ENCODE assay signal across 8 cellular contexts in the genomic region with DNA sequence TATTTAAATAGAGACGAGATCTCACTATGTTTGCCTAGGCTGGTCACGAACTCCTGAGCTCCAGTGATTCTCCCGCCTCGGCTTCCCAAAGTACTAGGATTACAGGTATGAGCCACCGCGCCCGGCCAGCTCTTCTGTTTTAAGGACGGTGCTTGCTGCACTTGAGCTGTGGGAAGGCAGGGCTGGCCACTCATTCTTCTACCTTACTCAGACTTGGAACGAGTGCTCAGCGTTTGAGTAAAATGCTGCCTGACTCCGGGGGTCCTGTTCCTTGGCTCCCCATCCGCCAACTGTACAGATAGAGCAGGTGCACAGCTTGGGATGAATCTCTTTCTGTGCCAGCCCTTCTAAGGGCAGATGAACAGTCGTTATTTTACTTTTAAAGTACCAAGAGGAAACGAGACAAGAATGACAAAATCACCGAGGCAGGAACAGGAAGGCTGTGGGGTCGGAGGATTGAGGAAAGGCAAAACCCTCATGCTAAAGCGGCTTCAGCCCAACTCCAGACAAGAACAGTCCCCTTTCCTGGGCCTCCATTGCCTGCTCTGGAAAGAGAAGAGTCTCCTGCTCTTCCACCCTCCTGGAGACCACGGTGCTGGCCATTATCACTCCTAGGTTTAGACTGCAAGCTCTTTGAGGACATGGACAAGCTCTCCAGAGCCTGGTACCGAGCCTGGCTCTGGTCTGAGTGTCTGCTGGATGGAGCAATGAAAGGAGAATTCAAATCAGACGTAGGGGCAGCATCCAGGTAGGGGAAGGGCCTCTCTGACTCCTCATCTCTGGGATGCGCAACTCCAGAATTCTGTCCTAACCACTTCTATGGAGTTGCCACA. TPM values are rescaled to one million over a fixed set of nuclear protein-coding genes. Genes with fewer than 3 reads are reported as not detected.
DNase-seq lines count a peak whose midpoint lies in the region; ATAC-seq and TF ChIP-seq lines count a peak whose summit lies in the region.

No MANE protein-coding gene starts in this region.

- peak overlapping the region; percentile 83 for H3K4me3 Mint-ChIP-seq in activated CD4-positive, alpha-beta T cell treated with anti-CD3 and anti-CD28 coated beads for 36 hours
- peak overlapping the region; percentile 60 for H3K4me3 Mint-ChIP-seq in endodermal cell

- H3K4me3 ChIP-seq in SJSA1 (peak overlapping the region; percentile 95), endodermal cell (ENCODE audit: low read length) (peak overlapping the region; percentile 78), sigmoid colon (peak overlapping the region in 3 of 4 donors; percentile 81 to 87 (median 84))

- POLR2A ChIA-PET in activated CD4-positive, alpha-beta T cell treated with anti-CD3 and anti-CD28 coated beads for 36 hours (lab: Charles Lee) = interaction anchor here (1.2 kb wide), 1 partner anchor 10 kb away, joined by 3 read pairs; no protein-coding TSS in a partner anchor

- ATAC-seq in activated CD4-positive, alpha-beta T cell treated with anti-CD3 and anti-CD28 coated beads for 36 hours = peak; percentile 9
- ATAC-seq in HG02623 (IDR thresholded peaks at IDR 0.05; ENCODE audit: unreplicated experiment) = no peak

- WGBS in endodermal cell (ENCODE audit: insufficient coverage in 1 of 2, insufficient read length in 1 of 2), 2 experiments = 82 to 83% methylated on average over 19 to 21 of the region's 21 CpGs
- WGBS in sigmoid colon, 2 donors = 33 to 41% methylated on average over 21 of the region's 21 CpGs

- no peaks in the 10 kb centered on the region for H3K9me3 Mint-ChIP-seq in activated CD4-positive, alpha-beta T cell treated with anti-CD3 and anti-CD28 coated beads for 36 hours (ENCODE audit: low read depth)
- H3K9me3 Mint-ChIP-seq in endodermal cell = no peaks in the 10 kb centered on the region

- H3K4me1 Mint-ChIP-seq in activated CD4-positive, alpha-beta T cell treated with anti-CD3 and anti-CD28 coated beads for 36 hours = peaks cover 50% of the 10 kb centered on the region
- H3K4me1 Mint-ChIP-seq in endodermal cell = peaks cover 24% of the 10 kb centered on the region

- peaks cover 33% of the 10 kb centered on the region for H3K36me3 ChIP-seq in SJSA1
- peaks cover 1% of the 10 kb centered on the region for H3K36me3 ChIP-seq in endodermal cell (ENCODE audit: control insufficient read depth, insufficient read depth, low read length)
- H3K36me3 ChIP-seq in sigmoid colon = peaks cover 8 to 11% (median 11%) of the 10 kb centered on the region in 4 donors

- H3K9me3 ChIP-seq in SJSA1 (replicated peaks) = peaks cover 3% of the 10 kb centered on the region; the same call in 1 of the 2 replicates
- H3K9me3 ChIP-seq in endodermal cell (ENCODE audit: control insufficient read depth, low read length) = no peaks in the 10 kb centered on the region
- no peaks in the 10 kb centered on the region for H3K9me3 ChIP-seq in sigmoid colon

- TF ChIP-seq CTCF in endodermal cell (conservative IDR thresholded peaks at IDR 0.05) (no peak), sigmoid colon (IDR thresholded peaks at IDR 0.05) (no peak)

- TF ChIP-seq POLR2A in sigmoid colon (IDR thresholded peaks at IDR 0.05) = no peak

- H3K36me3 Mint-ChIP-seq in activated CD4-positive, alpha-beta T cell treated with anti-CD3 and anti-CD28 coated beads for 36 hours (ENCODE audit: low read depth) = peaks cover 24% of the 10 kb centered on the region
- H3K36me3 Mint-ChIP-seq in endodermal cell (ENCODE audit: low read depth) = peaks cover 4% of the 10 kb centered on the region

- peak overlapping the region; percentile 76; the same call in 1 of the 2 replicates for H3K27ac ChIP-seq in SJSA1
- H3K27ac ChIP-seq in endodermal cell (ENCODE audit: low read depth, low read length) = no peak overlapping the region
- peak overlapping the region; percentile 97 to 98 (median 98) for H3K27ac ChIP-seq in sigmoid colon

- CTCF ChIA-PET in activated CD4-positive, alpha-beta T cell treated with anti-CD3 and anti-CD28 coated beads for 36 hours (lab: Charles Lee) = interaction anchor here (0.8 to 1.4 kb wide), 3 partner anchors 11 to 114 kb away, joined by 3 to 5 read pairs (median 3); no protein-coding TSS in a partner anchor

- H3K4me1 ChIP-seq in SJSA1 (replicated peaks) (peaks cover 35% of the 10 kb centered on the region), endodermal cell (ENCODE audit: control insufficient read depth, insufficient read depth, low read length) (peaks cover 15% of the 10 kb centered on the region), sigmoid colon (peaks cover 0 to 24% (median 17%) of the 10 kb centered on the region in 4 donors)

- H3K27me3 ChIP-seq in SJSA1 (replicated peaks) = no peaks in the 10 kb centered on the region
- peaks cover 6% of the 10 kb centered on the region for H3K27me3 ChIP-seq in endodermal cell (ENCODE audit: control insufficient read depth, insufficient read depth, low read length, poor library complexity, severe bottlenecking)
- H3K27me3 ChIP-seq in sigmoid colon = no peaks in the 10 kb centered on the region

- no peak overlapping the region for H3K9ac ChIP-seq in endodermal cell (ENCODE audit: extremely low read depth, low read length, poor library complexity, severe bottlenecking)

- peak overlapping the region; percentile 87 for H3K27ac Mint-ChIP-seq in activated CD4-positive, alpha-beta T cell treated with anti-CD3 and anti-CD28 coated beads for 36 hours
- peak overlapping the region; percentile 59 for H3K27ac Mint-ChIP-seq in endodermal cell

- no peak for TF ChIP-seq EP300 in sigmoid colon (IDR thresholded peaks at IDR 0.05)

- intact Hi-C loops in activated CD4-positive, alpha-beta T cell treated with anti-CD3 and anti-CD28 coated beads for 36 hours (cut with DNase I, micrococcal nuclease) = loop anchor here (1.0 to 10.0 kb wide), 15 partner anchors 35 to 1082 kb away; a partner anchor contains a TSS
- intact Hi-C loops in sigmoid colon (cut with DNase I) = loop anchor here (5.0 kb wide), 2 partner anchors 35 to 85 kb away; a partner anchor contains a TSS

- no peaks in the 10 kb centered on the region for H3K27me3 Mint-ChIP-seq in activated CD4-positive, alpha-beta T cell treated with anti-CD3 and anti-CD28 coated beads for 36 hours
- peaks cover 19% of the 10 kb centered on the region for H3K27me3 Mint-ChIP-seq in endodermal cell (ENCODE audit: insufficient read depth)

- peak; percentile 68 for DNase-seq in activated CD4-positive, alpha-beta T cell treated with anti-CD3 and anti-CD28 coated beads for 36 hours
- no peak for DNase-seq in activated CD4-positive, alpha-beta T cell treated with anti-CD3 and anti-CD28 coated beads for 4 hours
- DNase-seq in SJSA1 (ENCODE audit: low read depth in 1 of 2, low spot score in 2 of 2) = no peak
- no peak for DNase-seq in endodermal cell
- DNase-seq in sigmoid colon = no peak
- no peak for DNase-seq in NK-92 treated with Interleukin-12 subunit alpha and Interleukin-12 subunit beta, amount 100 ng/mL, for 24 hours (lab: John Stamatoyannopoulos, UW)
- DNase-seq in NCI-H446 (lab: John Stamatoyannopoulos, UW) = no peak

RNA-seq across cellular contexts. Expression of a gene that starts 1.0 kb away (rescaled TPM):
- 100 to 1,000 TPM in 1 of 2 experiments, 10 to 100 TPM in 1; 87.2 to 102 TPM for total RNA-seq in activated CD4-positive, alpha-beta T cell treated with anti-CD3 and anti-CD28 coated beads for 36 hours
- total RNA-seq in SJSA1 (2014; rRNA removed; shearing (Covaris generic)) = 201 and 238 TPM in 2 replicates
- total RNA-seq in endodermal cell (10 to 100 TPM; 23.0 to 32.4 TPM), sigmoid colon (100 to 1,000 TPM; 255 to 319 (median 281) TPM)
- 66.3 TPM for polyA plus RNA-seq in endodermal cell (2013, experiment 1 of 2)
- polyA plus RNA-seq in endodermal cell (2013, experiment 2 of 2) = 71.5 TPM
- 100 to 1,000 TPM in 1 of 3 donors, 10 to 100 TPM in 1, 1 to 10 TPM in 1; 9.2 to 132 (median 19.2) TPM for polyA plus RNA-seq in sigmoid colon

RNA-seq across cellular contexts. Expression of a gene that starts 37.1 kb away (rescaled TPM):
- total RNA-seq in activated CD4-positive, alpha-beta T cell treated with anti-CD3 and anti-CD28 coated beads for 36 hours = 1 to 10 TPM; 7.4 to 8.0 TPM
- total RNA-seq in SJSA1 (2014; rRNA removed; shearing (Covaris generic)) = 19.9 and 33.9 TPM in 2 replicates
- total RNA-seq in endodermal cell (10 to 100 TPM; 24.8 to 29.8 TPM), sigmoid colon (10 to 100 TPM in 3 of 4 donors, 1 to 10 TPM in 1; 7.9 to 15.0 (median 11.5) TPM)
- polyA plus RNA-seq in endodermal cell (2013, experiment 1 of 2) = 28.5 TPM
- 25.9 TPM for polyA plus RNA-seq in endodermal cell (2013, experiment 2 of 2)
- 10 to 100 TPM; 18.7 to 25.8 (median 23.8) TPM for polyA plus RNA-seq in sigmoid colon

RNA-seq across cellular contexts. Expression of a gene that starts 51.1 kb away (rescaled TPM):
- total RNA-seq in activated CD4-positive, alpha-beta T cell treated with anti-CD3 and anti-CD28 coated beads for 36 hours = 10 to 100 TPM; 88.6 to 92.8 TPM
- 24.8 and 28.9 TPM in 2 replicates for total RNA-seq in SJSA1 (2014; rRNA removed; shearing (Covaris generic))
- total RNA-seq in endodermal cell (10 to 100 TPM; 79.0 to 86.1 TPM), sigmoid colon (10 to 100 TPM; 23.5 to 46.2 (median 31.0) TPM)
- polyA plus RNA-seq in endodermal cell (2013, experiment 1 of 2) = 50.9 TPM
- polyA plus RNA-seq in endodermal cell (2013, experiment 2 of 2) = 49.5 TPM
- 10 to 100 TPM; 15.0 to 59.1 (median 21.0) TPM for polyA plus RNA-seq in sigmoid colon

RNA-seq across cellular contexts. Expression of a gene that starts 56.1 kb away (rescaled TPM):
- 10 to 100 TPM; 68.0 to 77.7 TPM for total RNA-seq in activated CD4-positive, alpha-beta T cell treated with anti-CD3 and anti-CD28 coated beads for 36 hours
- total RNA-seq in SJSA1 (2014; rRNA removed; shearing (Covaris generic)) = 53.5 and 67.0 TPM in 2 replicates
- total RNA-seq in endodermal cell = 10 to 100 TPM; 21.2 to 26.7 TPM
- 35.3 TPM for polyA plus RNA-seq in endodermal cell (2013, experiment 1 of 2)
- polyA plus RNA-seq in endodermal cell (2013, experiment 2 of 2) = 33.0 TPM
- 10 to 100 TPM; 34.9 to 46.0 (median 36.8) TPM for total RNA-seq in sigmoid colon
- 10 to 100 TPM; 57.6 to 94.6 (median 74.5) TPM for polyA plus RNA-seq in sigmoid colon
